16 cellular contexts compared by ENCODE assay signal in genomic region chr1:213585959-213586608, GRCh38.
DNase-seq lines count a peak whose midpoint lies in the region; ATAC-seq and TF ChIP-seq lines count a peak whose summit lies in the region.
"Had no signal": no experiment of that assay in that cellular context is flagged by ENCODE, and none has a peak within 500 bp of the region (broad histone marks: within the 10 kb centered on the region; RNA-seq: fewer than 3 reads in every experiment).

No MANE protein-coding gene starts in this region.

- no peak overlapping the region for H3K4me3 ChIP-seq in heart left ventricle
- no peak overlapping the region for H3K4me3 ChIP-seq in body of pancreas
- peak overlapping the region in 1 of 2 donors; percentile 14 for H3K4me3 ChIP-seq in mucosa of rectum (ENCODE audit: low read length in 2 of 2)
- H3K4me3 ChIP-seq: MG63 had no signal

- H3K27ac ChIP-seq in heart left ventricle = no peak overlapping the region
- peak overlapping the region; percentile 74 to 85 (median 80) for H3K27ac ChIP-seq in body of pancreas
- H3K27ac ChIP-seq in mucosa of rectum (ENCODE audit: low read depth in 2 of 2, low read length in 2 of 2) = peak overlapping the region; percentile 16 to 71

- intact Hi-C loops in heart left ventricle (cut with DNase I) (no loop called here), left cardiac atrium (cut with DNase I) (no loop called here), body of pancreas (cut with DNase I) (no loop called here)

- no peak for TF ChIP-seq POLR2A in heart left ventricle (IDR thresholded peaks at IDR 0.05)
- no peak for TF ChIP-seq POLR2A in body of pancreas (IDR thresholded peaks at IDR 0.05)

- H3K9me3 ChIP-seq in heart left ventricle = no peaks in the 10 kb centered on the region
- H3K9me3 ChIP-seq in body of pancreas = no peaks in the 10 kb centered on the region
- no peaks in the 10 kb centered on the region for H3K9me3 ChIP-seq in mucosa of rectum (ENCODE audit: control insufficient read depth in 2 of 2, low read length in 2 of 2)
- H3K9me3 ChIP-seq: MG63 had no signal

- H3K27me3 ChIP-seq in heart left ventricle (no peaks in the 10 kb centered on the region), body of pancreas (no peaks in the 10 kb centered on the region), mucosa of rectum (ENCODE audit: control insufficient read depth in 2 of 2, insufficient read depth in 2 of 2, low read length in 2 of 2) (no peaks in the 10 kb centered on the region)
- H3K27me3 ChIP-seq: MG63 had no signal

- DNase-seq in heart left ventricle (no peak), left cardiac atrium (no peak), body of pancreas (peak in 3 of 4 donors; percentile 35 to 55 (median 39)), D341Med (ENCODE audit: low spot score) (no peak)
- DNase-seq: CD4-positive, CD25-positive, alpha-beta regulatory T cell; KG1; MG63; NCI-H2029; NCI-H446 treated with DMSO at 0.1 percent for 48 hours; NCI-H526; NCI-H82; RPMI8226; SHP77 treated with DMSO at 0.1 percent for 48 hours had no signal

- TF ChIP-seq CTCF in heart left ventricle (IDR thresholded peaks at IDR 0.05) (no peak), body of pancreas (IDR thresholded peaks at IDR 0.05) (no peak)

- no peaks in the 10 kb centered on the region for H3K36me3 ChIP-seq in heart left ventricle
- no peaks in the 10 kb centered on the region for H3K36me3 ChIP-seq in body of pancreas (replicated peaks in 1 of 2; ENCODE audit: insufficient read depth in 1 of 2, low read depth in 2 of 2)
- H3K36me3 ChIP-seq in mucosa of rectum (ENCODE audit: control insufficient read depth in 2 of 2, insufficient read depth in 2 of 2, low read length in 2 of 2) = no peaks in the 10 kb centered on the region
- H3K36me3 ChIP-seq: MG63 had no signal

- WGBS in heart left ventricle, 4 donors = 20 to 30% (median 27%) methylated on average over 6 of the region's 6 CpGs
- 8 to 11% methylated on average over 6 of the region's 6 CpGs for WGBS in body of pancreas, 2 donors

- ATAC-seq in heart left ventricle (peak in 3 of 4 donors; percentile 36 to 50 (median 49)), left cardiac atrium (no peak), body of pancreas (peak; percentile 25), GM21390 (IDR thresholded peaks at IDR 0.05; ENCODE audit: unreplicated experiment) (no peak), HG02678 (IDR thresholded peaks at IDR 0.05; ENCODE audit: unreplicated experiment) (no peak)

- H3K9ac ChIP-seq in mucosa of rectum (ENCODE audit: low read depth in 1 of 2, low read length in 2 of 2) = no peak overlapping the region

- no peaks in the 10 kb centered on the region for H3K4me1 ChIP-seq in heart left ventricle
- H3K4me1 ChIP-seq in body of pancreas = peaks cover 48% of the 10 kb centered on the region
- peaks cover 16 to 20% of the 10 kb centered on the region in 2 donors for H3K4me1 ChIP-seq in mucosa of rectum (ENCODE audit: control insufficient read depth in 2 of 2, insufficient read depth in 2 of 2, low read length in 2 of 2)

Comparison
In these comparisons a context has a peak if more than half of its experiments do, and no peak if none do; other contexts are left out.
1. ATAC-seq: peak in heart left ventricle (3 of 4) and body of pancreas (single experiment); none in left cardiac atrium (0 of 2), GM21390 (single experiment) and HG02678 (single experiment).
2. DNase-seq: peak in body of pancreas (3 of 4); none in heart left ventricle (0 of 5), left cardiac atrium (single experiment) and D341Med (single experiment).
3. H3K27ac ChIP-seq: peak in body of pancreas (4 of 4) and mucosa of rectum (2 of 2); none in heart left ventricle (0 of 12).